In the genomic region with DNA sequence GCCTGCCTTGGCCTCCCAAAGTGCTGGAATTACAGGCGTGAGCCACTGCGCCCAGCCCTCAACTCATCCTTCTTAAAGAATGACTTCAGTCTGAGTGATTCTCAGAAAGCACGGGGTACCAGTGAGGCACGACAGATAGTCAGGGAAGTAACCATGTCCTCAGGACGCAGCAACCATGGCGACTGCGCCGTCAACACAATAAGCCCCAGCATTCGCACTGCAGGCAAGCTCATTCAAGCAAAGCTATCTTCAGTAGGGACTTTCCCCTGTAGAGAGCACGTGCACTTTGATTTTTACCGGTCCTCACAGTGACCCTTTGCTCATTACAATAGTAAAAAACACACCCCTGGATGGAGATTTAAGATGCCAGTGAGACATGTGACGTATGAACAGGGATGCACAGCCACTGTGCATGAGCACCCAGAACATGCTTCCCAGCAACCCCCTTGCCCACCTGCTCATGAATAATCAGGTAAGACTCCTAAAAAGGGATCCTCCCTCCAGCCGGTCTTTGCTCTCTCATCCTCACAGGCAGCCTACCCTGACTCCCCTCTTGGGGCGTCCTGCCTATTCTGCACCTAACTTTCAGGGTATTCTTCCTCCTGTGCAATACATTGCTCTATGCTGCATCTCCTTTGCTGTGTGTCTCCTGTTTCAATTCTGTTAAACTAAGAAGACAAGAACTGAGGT, we compare ENCODE assay signal across 13 cellular contexts. TPM values are rescaled to one million over a fixed set of nuclear protein-coding genes. Genes with fewer than 3 reads are reported as not detected.
DNase-seq lines count a peak whose midpoint lies in the region; ATAC-seq and TF ChIP-seq lines count a peak whose summit lies in the region.
"Had no signal": no experiment of that assay in that cellular context is flagged by ENCODE, and none has a peak within 500 bp of the region (broad histone marks: within the 10 kb centered on the region; RNA-seq: fewer than 3 reads in every experiment).

No MANE protein-coding gene starts in this region.

- H3K27ac ChIP-seq in Peyer's patch (no peak overlapping the region), upper lobe of right lung (no peak overlapping the region)
- H3K27ac ChIP-seq: brain microvascular endothelial cell, thoracic aorta had no signal

- peaks cover 11% of the 10 kb centered on the region for H3K9me3 Mint-ChIP-seq in activated CD4-positive, alpha-beta memory T cell treated with anti-CD3 and anti-CD28 coated beads, Interleukin-2, amount 10 ng/mL, durations not matched to agents 7 days and 5 days

- DNase-seq in activated CD4-positive, CD25-positive, alpha-beta regulatory T cell (lab: John Stamatoyannopoulos, UW) = no peak
- peak in 2 of 3 donors; percentile 59 to 72 for DNase-seq in Peyer's patch
- peak; percentile 36 for DNase-seq in upper lobe of right lung
- DNase-seq in activated CD4-positive, alpha-beta memory T cell treated with anti-CD3 and anti-CD28 coated beads, Interleukin-2, amount 10 ng/mL, durations not matched to agents 7 days and 5 days = no peak
- no peak for DNase-seq in NCI-H1105 (lab: John Stamatoyannopoulos, UW)
- DNase-seq in head of caudate nucleus = no peak
- DNase-seq: activated CD4-positive, alpha-beta T cell treated with anti-CD3 and anti-CD28 coated beads, Interleukin-2, amount 50 U/mL, for 1 hour; brain microvascular endothelial cell; IMR-90 had no signal

- CTCF ChIA-PET in activated CD4-positive, alpha-beta memory T cell treated with anti-CD3 and anti-CD28 coated beads, Interleukin-2, amount 10 ng/mL, durations not matched to agents 7 days and 5 days (lab: Charles Lee) = no interaction called here

- intact Hi-C loops in upper lobe of right lung (cut with DNase I) (no loop called here), head of caudate nucleus (cut with DNase I) (no loop called here)

- peak; percentile 24 to 35 for ATAC-seq in activated CD4-positive, CD25-positive, alpha-beta regulatory T cell treated with anti-CD3 and anti-CD28 coated beads, Interleukin-2, amount 50 U/mL, for 24 hours
- ATAC-seq in HG02870 (IDR thresholded peaks at IDR 0.05; ENCODE audit: unreplicated experiment) (peak; percentile 85), upper lobe of right lung (no peak)
- ATAC-seq: mucosa of descending colon had no signal

- H3K36me3 ChIP-seq in Peyer's patch = no peaks in the 10 kb centered on the region
- H3K36me3 ChIP-seq in upper lobe of right lung = no peaks in the 10 kb centered on the region
- H3K36me3 ChIP-seq: brain microvascular endothelial cell, thoracic aorta had no signal

- no peak for TF ChIP-seq POLR2A in Peyer's patch (IDR thresholded peaks at IDR 0.05)

- H3K9me3 ChIP-seq in Peyer's patch (no peaks in the 10 kb centered on the region), upper lobe of right lung (no peaks in the 10 kb centered on the region)
- H3K9me3 ChIP-seq: mucosa of descending colon, thoracic aorta had no signal

- H3K4me3 Mint-ChIP-seq in activated CD4-positive, alpha-beta memory T cell treated with anti-CD3 and anti-CD28 coated beads, Interleukin-2, amount 10 ng/mL, durations not matched to agents 7 days and 5 days = no peak overlapping the region

- no peaks in the 10 kb centered on the region for H3K27me3 Mint-ChIP-seq in activated CD4-positive, alpha-beta memory T cell treated with anti-CD3 and anti-CD28 coated beads, Interleukin-2, amount 10 ng/mL, durations not matched to agents 7 days and 5 days

- H3K36me3 Mint-ChIP-seq in activated CD4-positive, alpha-beta memory T cell treated with anti-CD3 and anti-CD28 coated beads, Interleukin-2, amount 10 ng/mL, durations not matched to agents 7 days and 5 days (ENCODE audit: low read depth) = no peaks in the 10 kb centered on the region

- H3K4me3 ChIP-seq in Peyer's patch (no peak overlapping the region), upper lobe of right lung (no peak overlapping the region)
- H3K4me3 ChIP-seq: mucosa of descending colon, thoracic aorta had no signal

- POLR2A ChIA-PET in activated CD4-positive, alpha-beta memory T cell treated with anti-CD3 and anti-CD28 coated beads, Interleukin-2, amount 10 ng/mL, durations not matched to agents 7 days and 5 days (lab: Charles Lee) = no interaction called here

- H3K4me1 Mint-ChIP-seq in activated CD4-positive, alpha-beta memory T cell treated with anti-CD3 and anti-CD28 coated beads, Interleukin-2, amount 10 ng/mL, durations not matched to agents 7 days and 5 days = peaks cover 19% of the 10 kb centered on the region

- H3K27ac Mint-ChIP-seq in activated CD4-positive, alpha-beta memory T cell treated with anti-CD3 and anti-CD28 coated beads, Interleukin-2, amount 10 ng/mL, durations not matched to agents 7 days and 5 days = no peak overlapping the region

- H3K27me3 ChIP-seq in Peyer's patch = no peaks in the 10 kb centered on the region
- H3K27me3 ChIP-seq in upper lobe of right lung = no peaks in the 10 kb centered on the region

- H3K4me1 ChIP-seq in Peyer's patch (no peaks in the 10 kb centered on the region), upper lobe of right lung (peaks cover 5% of the 10 kb centered on the region)

- no peak for TF ChIP-seq CTCF in Peyer's patch (IDR thresholded peaks at IDR 0.05)
- TF ChIP-seq CTCF in upper lobe of right lung (IDR thresholded peaks at IDR 0.05) = no peak

RNA-seq across cellular contexts. Expression of a gene that starts 9.1 kb away (rescaled TPM):
- total RNA-seq in Peyer's patch (10 to 100 TPM in 1 of 4 donors, 1 to 10 TPM in 2, not detected in 1; 5.9 to 13.2 (median 6.6) TPM), upper lobe of right lung (1.3 TPM)
- 1 to 10 TPM in 1 of 2 experiments, under 1 TPM in 1; 0.50 to 1.1 TPM for total RNA-seq in activated CD4-positive, alpha-beta memory T cell treated with anti-CD3 and anti-CD28 coated beads, Interleukin-2, amount 10 ng/mL, durations not matched to agents 7 days and 5 days
- total RNA-seq: IMR-90 had no signal

RNA-seq across cellular contexts. Expression of a gene that starts 39.2 kb away (rescaled TPM):
- total RNA-seq in Peyer's patch (not detected), upper lobe of right lung (not detected)
- under 1 TPM in 1 of 2 experiments, not detected in 1; 0.35 TPM for total RNA-seq in activated CD4-positive, alpha-beta memory T cell treated with anti-CD3 and anti-CD28 coated beads, Interleukin-2, amount 10 ng/mL, durations not matched to agents 7 days and 5 days
- total RNA-seq: IMR-90 had no signal

RNA-seq across cellular contexts. Expression of a gene that starts 59.2 kb away (rescaled TPM):
- total RNA-seq in Peyer's patch = 10 to 100 TPM; 66.4 to 90.8 (median 68.2) TPM
- 55.2 TPM for total RNA-seq in upper lobe of right lung
- total RNA-seq in activated CD4-positive, alpha-beta memory T cell treated with anti-CD3 and anti-CD28 coated beads, Interleukin-2, amount 10 ng/mL, durations not matched to agents 7 days and 5 days = 10 to 100 TPM; 62.1 to 67.3 TPM

Comparison
In these comparisons a context has a peak if more than half of its experiments do, and no peak if none do; other contexts are left out.
1. DNase-seq: peak in Peyer's patch (2 of 3) and upper lobe of right lung (single experiment); none in activated CD4-positive, CD25-positive, alpha-beta regulatory T cell (0 of 4), activated CD4-positive, alpha-beta memory T cell treated with anti-CD3 and anti-CD28 coated beads, Interleukin-2, amount 10 ng/mL, durations not matched to agents 7 days and 5 days (single experiment), NCI-H1105 (single experiment) and head of caudate nucleus (0 of 42).